In the genomic region with DNA sequence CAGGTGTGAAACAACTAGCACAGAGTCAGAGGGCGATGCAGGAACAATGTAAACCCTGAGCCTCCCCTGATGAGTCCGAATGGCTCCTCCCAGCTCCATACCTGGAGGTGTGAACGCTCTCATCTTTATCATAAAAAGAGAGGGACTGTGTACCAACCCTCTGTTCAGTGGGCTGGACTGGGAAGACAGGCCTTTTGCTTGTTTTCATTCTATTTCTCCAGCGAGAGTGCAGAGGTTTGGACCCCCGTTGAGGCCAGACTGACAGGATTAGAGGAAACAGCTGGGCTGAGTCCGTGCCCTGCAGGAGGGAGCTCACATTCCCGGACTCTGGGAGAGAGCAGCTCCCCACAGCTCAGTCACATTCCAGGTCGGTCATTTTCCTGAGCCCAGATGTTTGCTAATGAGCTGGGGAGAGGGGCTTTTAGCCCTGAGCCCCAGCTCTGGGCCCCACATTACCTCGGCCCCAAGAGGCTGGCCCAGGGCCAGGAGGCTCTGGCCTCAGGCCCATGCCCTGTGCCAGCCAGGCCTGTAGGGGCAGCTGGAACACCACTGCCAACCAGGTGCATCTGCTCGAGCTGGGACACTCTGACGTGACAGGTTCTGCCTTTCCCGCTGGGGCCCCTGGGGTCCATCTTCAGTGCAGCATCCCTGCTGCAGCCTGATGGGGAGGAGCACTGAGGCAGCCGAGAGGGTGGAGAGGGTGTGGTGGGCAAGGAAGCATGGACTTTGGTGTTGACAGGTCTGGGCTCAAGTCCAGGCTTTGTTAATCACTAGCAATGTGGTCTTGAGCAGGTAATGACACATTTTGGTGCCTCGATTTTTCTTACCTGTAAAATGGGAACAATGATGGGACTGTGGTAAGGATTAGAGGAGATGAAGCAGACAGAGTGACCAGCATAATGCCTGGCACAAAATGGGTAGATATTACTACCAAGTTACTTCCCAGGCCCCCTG, we compare ENCODE assay signal across 10 cellular contexts. TPM values are rescaled to one million over a fixed set of nuclear protein-coding genes. Genes with fewer than 3 reads are reported as not detected.
DNase-seq lines count a peak whose midpoint lies in the region; ATAC-seq, FAIRE-seq and TF ChIP-seq lines count a peak whose summit lies in the region.
"Had no signal": no experiment of that assay in that cellular context is flagged by ENCODE, and none has a peak within 500 bp of the region (broad histone marks: within the 10 kb centered on the region; RNA-seq: fewer than 3 reads in every experiment).

No MANE protein-coding gene starts in this region.

- no peak for TF ChIP-seq CTCF in astrocyte (IDR thresholded peaks at IDR 0.05; ENCODE audit: insufficient read depth, low read depth, low read length)

- H3K4me2 ChIP-seq in astrocyte (ENCODE audit: low read length), result peak overlapping the region; percentile 31
- H3K4me2 ChIP-seq: KMS-11 had no signal

- H3K36me3 Mint-ChIP-seq in astrocyte (ENCODE audit: low read depth, unreplicated experiment), result no peaks in the 10 kb centered on the region
- H3K36me3 Mint-ChIP-seq in activated naive CD4-positive, alpha-beta T cell treated with anti-CD3 and anti-CD28 coated beads for 36 hours (ENCODE audit: low read depth), result peaks cover 1% of the 10 kb centered on the region

- no peaks in the 10 kb centered on the region for H3K9me3 Mint-ChIP-seq in astrocyte (ENCODE audit: unreplicated experiment)
- no peaks in the 10 kb centered on the region for H3K9me3 Mint-ChIP-seq in activated naive CD4-positive, alpha-beta T cell treated with anti-CD3 and anti-CD28 coated beads for 36 hours

- no peaks in the 10 kb centered on the region for H3K27me3 ChIP-seq in astrocyte (ENCODE audit: insufficient read depth, low read length)

- no peak overlapping the region for H3K4me3 ChIP-seq in astrocyte (ENCODE audit: insufficient read depth, low read depth, low read length)

- no peak for ATAC-seq in Right ventricle myocardium superior (ENCODE audit: poor library complexity)
- ATAC-seq in HG03378 (IDR thresholded peaks at IDR 0.05; ENCODE audit: unreplicated experiment), result no peak
- ATAC-seq in GM21526 (IDR thresholded peaks at IDR 0.05; ENCODE audit: low FRiP score, unreplicated experiment), result no peak

- H2AFZ ChIP-seq in astrocyte (ENCODE audit: low read depth, low read length), result no peak overlapping the region

- DNase-seq in cardiac septum (ENCODE audit: low spot score) (peak; percentile 49), Right ventricle myocardium superior (no peak), astrocyte (ENCODE audit: low read depth) (no peak), left kidney (ENCODE audit: low read depth, low spot score) (peak; percentile 72), GF-D8 (lab: John Stamatoyannopoulos, UW) (no peak)
- DNase-seq in activated naive CD4-positive, alpha-beta T cell treated with anti-CD3 and anti-CD28 coated beads for 36 hours, result no peak
- DNase-seq: SW 1271 had no signal

- peaks cover 31% of the 10 kb centered on the region for H3K4me1 ChIP-seq in astrocyte (ENCODE audit: insufficient read depth, low read length)

- H3K79me2 ChIP-seq in astrocyte (ENCODE audit: insufficient read depth, low read length), result peaks cover 11% of the 10 kb centered on the region

- peaks cover 9% of the 10 kb centered on the region for H4K20me1 ChIP-seq in astrocyte (ENCODE audit: insufficient read depth, low read length)

- H3K4me3 Mint-ChIP-seq in astrocyte (ENCODE audit: unreplicated experiment), result no peak overlapping the region
- H3K4me3 Mint-ChIP-seq in activated naive CD4-positive, alpha-beta T cell treated with anti-CD3 and anti-CD28 coated beads for 36 hours, result no peak overlapping the region

- H3K9ac ChIP-seq in astrocyte (ENCODE audit: low read length), result no peak overlapping the region
- H3K9ac ChIP-seq: KMS-11 had no signal

- intact Hi-C loops in cardiac septum (cut with DNase I) (loop anchor here (5.0 kb wide), 1 partner anchor 38 kb away; no protein-coding TSS in a partner anchor), Right ventricle myocardium superior (cut with DNase I) (no loop called here)
- intact Hi-C loops in activated naive CD4-positive, alpha-beta T cell treated with anti-CD3 and anti-CD28 coated beads for 36 hours (cut with micrococcal nuclease), result no loop called here

- FAIRE-seq in astrocyte (lab: Jason Lieb, UNC), result no peak

- no peaks in the 10 kb centered on the region for H3K9me3 ChIP-seq in astrocyte (ENCODE audit: insufficient read depth, low read depth, low read length)

- H3K4me1 Mint-ChIP-seq in astrocyte (ENCODE audit: low read depth, unreplicated experiment), result peaks cover 11% of the 10 kb centered on the region
- peaks cover 6% of the 10 kb centered on the region for H3K4me1 Mint-ChIP-seq in activated naive CD4-positive, alpha-beta T cell treated with anti-CD3 and anti-CD28 coated beads for 36 hours (ENCODE audit: low read depth)

- no peak overlapping the region for H3K27ac Mint-ChIP-seq in astrocyte (ENCODE audit: unreplicated experiment)
- H3K27ac Mint-ChIP-seq in activated naive CD4-positive, alpha-beta T cell treated with anti-CD3 and anti-CD28 coated beads for 36 hours, result no peak overlapping the region

- peaks cover 10% of the 10 kb centered on the region for H3K27me3 Mint-ChIP-seq in astrocyte (ENCODE audit: low read depth, unreplicated experiment)
- peaks cover 10% of the 10 kb centered on the region for H3K27me3 Mint-ChIP-seq in activated naive CD4-positive, alpha-beta T cell treated with anti-CD3 and anti-CD28 coated beads for 36 hours (ENCODE audit: low read depth)

- H3K36me3 ChIP-seq in astrocyte (ENCODE audit: insufficient read depth, low read length), result no peaks in the 10 kb centered on the region

- H3K27ac ChIP-seq in astrocyte (ENCODE audit: low read depth, low read length), result no peak overlapping the region
- H3K27ac ChIP-seq: KMS-11 had no signal

- CTCF ChIA-PET in activated naive CD4-positive, alpha-beta T cell treated with anti-CD3 and anti-CD28 coated beads for 36 hours (lab: Charles Lee), result interaction anchor here (1.0 to 2.7 kb wide), 2 partner anchors 10 to 14 kb away, joined by 3 to 7 read pairs; no protein-coding TSS in a partner anchor

RNA-seq across cellular contexts. Expression of gene NBL1, which starts 3.5 kb away (rescaled TPM):
- 55.9 TPM for total RNA-seq in cardiac septum
- 38.6 TPM for total RNA-seq in Right ventricle myocardium superior
- total RNA-seq in astrocyte, result 58.3 and 74.8 TPM in 2 replicates
- 10 to 100 TPM; 12.2 to 15.2 TPM for total RNA-seq in activated naive CD4-positive, alpha-beta T cell treated with anti-CD3 and anti-CD28 coated beads for 36 hours

RNA-seq across cellular contexts. Expression of gene HTR6, which starts 24.0 kb away (rescaled TPM):
- not detected for total RNA-seq in cardiac septum
- total RNA-seq in Right ventricle myocardium superior, result not detected
- 0.11 TPM in 1 of 2 replicates, not detected in the other for total RNA-seq in astrocyte
- under 1 TPM; 0.19 to 0.37 TPM for total RNA-seq in activated naive CD4-positive, alpha-beta T cell treated with anti-CD3 and anti-CD28 coated beads for 36 hours

Comparison
In these comparisons a context has a peak if more than half of its experiments do, and no peak if none do; other contexts are left out.
1. DNase-seq: peak in cardiac septum (single experiment) and left kidney (single experiment); none in Right ventricle myocardium superior (single experiment), astrocyte (single experiment), activated naive CD4-positive, alpha-beta T cell treated with anti-CD3 and anti-CD28 coated beads for 36 hours (single experiment) and GF-D8 (single experiment).